In the genomic region with DNA sequence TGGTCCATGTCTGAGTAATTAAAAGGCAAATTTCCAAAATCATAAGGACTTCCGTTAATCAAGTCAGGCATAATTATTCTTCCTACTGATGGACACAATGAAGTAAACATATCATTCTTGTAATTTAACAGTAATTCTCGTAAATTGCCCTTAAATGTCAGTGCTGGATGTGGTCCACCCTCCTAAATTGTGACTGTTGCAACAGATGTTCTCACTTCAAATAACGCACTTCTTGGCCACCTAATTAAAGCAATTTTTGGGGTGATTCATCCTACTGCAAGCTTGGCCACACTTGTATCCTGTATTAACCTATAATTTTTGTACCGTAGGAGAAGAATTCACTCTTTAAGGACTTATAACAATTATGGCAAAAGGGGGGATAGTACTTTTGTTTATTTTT, we compare ENCODE assay signal across 11 cellular contexts. TPM values are rescaled to one million over a fixed set of nuclear protein-coding genes. Genes with fewer than 3 reads are reported as not detected.
DNase-seq lines count a peak whose midpoint lies in the region; TF ChIP-seq lines count a peak whose summit lies in the region.
"Had no signal": no experiment of that assay in that cellular context is flagged by ENCODE, and none has a peak within 500 bp of the region (broad histone marks: within the 10 kb centered on the region; RNA-seq: fewer than 3 reads in every experiment).

No MANE protein-coding gene starts in this region.

- H3K27me3 ChIP-seq in brain microvascular endothelial cell (replicated peaks) (no peaks in the 10 kb centered on the region), mucosa of rectum (ENCODE audit: control insufficient read depth in 2 of 2, insufficient read depth in 2 of 2, low read length in 2 of 2) (peaks cover 0 to 10% of the 10 kb centered on the region in 2 donors), transverse colon (peaks cover 15% of the 10 kb centered on the region)

- in situ Hi-C loops in brain microvascular endothelial cell (cut with HindIII; ENCODE audit: low pct_ligation_motif_present, low sequenced_read_pairs): no loop called here
- in situ Hi-C loops in transverse colon (cut with MboI; ENCODE audit: low pct_ligation_motif_present in 1 of 4, low pct_unique_long_range_greater_than_20kb in 1 of 4, low sequenced_read_pairs in 3 of 4): loop anchor here in 3 of 4 donors (10.0 kb wide), 1 partner anchor 102 kb away; no protein-coding TSS in a partner anchor

- H3K9ac ChIP-seq in mucosa of rectum (ENCODE audit: low read depth in 1 of 2, low read length in 2 of 2): no peak overlapping the region

- DNase-seq in NCI-H1092 treated with DMSO at 0.1 percent for 48 hours (lab: John Stamatoyannopoulos, UW) (peak; percentile 60), NCI-H1092 (lab: John Stamatoyannopoulos, UW) (no peak), brain microvascular endothelial cell (no peak), transverse colon (no peak), NCI-H1694 treated with DMSO at 0.1 percent for 48 hours (lab: John Stamatoyannopoulos, UW) (no peak), HEK293T (ENCODE audit: extremely low spot score) (no peak), CD1c-positive myeloid dendritic cell (ENCODE audit: extremely low spot score) (no peak)
- DNase-seq: activated naive CD4-positive, alpha-beta T cell treated with Interleukin-2 at 50 U/mL for 16 hours had no signal

- H3K27ac ChIP-seq in brain microvascular endothelial cell (peak overlapping the region; percentile 90), mucosa of rectum (ENCODE audit: low read depth in 2 of 2, low read length in 2 of 2) (peak overlapping the region; percentile 84 to 85), transverse colon (peak overlapping the region; percentile 88 to 90 (median 89))
- H3K27ac ChIP-seq: 22Rv1 had no signal

- H3K4me1 ChIP-seq in mucosa of rectum (ENCODE audit: control insufficient read depth in 2 of 2, insufficient read depth in 2 of 2, low read length in 2 of 2) (no peaks in the 10 kb centered on the region), transverse colon (peaks cover 0 to 32% (median 6%) of the 10 kb centered on the region in 4 donors)

- intact Hi-C loops in transverse colon (cut with DNase I; ENCODE audit: low total_unique reads): no loop called here

- H3K36me3 ChIP-seq in brain microvascular endothelial cell (replicated peaks) (peaks cover 49% of the 10 kb centered on the region), mucosa of rectum (ENCODE audit: control insufficient read depth in 2 of 2, insufficient read depth in 2 of 2, low read length in 2 of 2) (no peaks in the 10 kb centered on the region), transverse colon (peaks cover 0 to 9% (median 0%) of the 10 kb centered on the region in 4 donors)

- H3K4me3 ChIP-seq in brain microvascular endothelial cell (ENCODE audit: low read depth, low read length) (peak overlapping the region; percentile 94), mucosa of rectum (ENCODE audit: low read length in 2 of 2) (peak overlapping the region; percentile 52 to 76), transverse colon (peak overlapping the region in 3 of 4 donors; percentile 44 to 59 (median 48))

- WGBS in transverse colon (ENCODE audit: low coverage in 1 of 2), 2 donors: 49 to 51% methylated on average over 4 of the region's 4 CpGs

- no peaks in the 10 kb centered on the region for H3K9me3 ChIP-seq in mucosa of rectum (ENCODE audit: control insufficient read depth in 2 of 2, low read length in 2 of 2)
- no peaks in the 10 kb centered on the region for H3K9me3 ChIP-seq in transverse colon

- TF ChIP-seq POLR2A in transverse colon (IDR thresholded peaks at IDR 0.05): no peak

- CTCF ChIA-PET in HEK293T (lab: Yijun Ruan, JAX): no interaction called here

- no peak for TF ChIP-seq EP300 in transverse colon (IDR thresholded peaks at IDR 0.05; ENCODE audit: low read depth)

- TF ChIP-seq CTCF in brain microvascular endothelial cell (IDR thresholded peaks at IDR 0.05; ENCODE audit: low read depth, low read length, missing control alignments) (no peak), transverse colon (IDR thresholded peaks at IDR 0.05) (no peak)

- POLR2A ChIA-PET in HEK293T (lab: Yijun Ruan, JAX): no interaction called here

TF ChIP-seq in HEK293T, 16 proteins besides CTCF, POLR2A, EP300 and RAD21:
- TF ChIP-seq ZNF384 (IDR thresholded peaks at IDR 0.05) (no peak), SUZ12 (IDR thresholded peaks at IDR 0.05) (no peak), PKNOX1 (IDR thresholded peaks at IDR 0.05) (no peak), TARDBP (IDR thresholded peaks at IDR 0.05) (no peak), NFRKB (IDR thresholded peaks at IDR 0.05) (no peak), BHLHE40 (IDR thresholded peaks at IDR 0.05; ENCODE audit: borderline replicate concordance) (no peak), FOXM1 (IDR thresholded peaks at IDR 0.05; ENCODE audit: borderline replicate concordance) (no peak), HDGF (IDR thresholded peaks at IDR 0.05; ENCODE audit: borderline replicate concordance) (no peak), CTBP1 (IDR thresholded peaks at IDR 0.05; ENCODE audit: borderline replicate concordance) (no peak), SP1 (IDR thresholded peaks at IDR 0.05) (no peak), FOXA1 (IDR thresholded peaks at IDR 0.05) (no peak), ARNT (IDR thresholded peaks at IDR 0.05) (no peak), ELF4 (IDR thresholded peaks at IDR 0.05) (no peak)
TF ChIP-seq in HEK293T: peak in this region for 0.

RNA-seq across cellular contexts. Expression of gene COL1A2, which starts 1.9 kb away (rescaled TPM):
- 100 to 1,000 TPM in 2 of 4 donors, 10 to 100 TPM in 2; 47.0 to 499 (median 75.9) TPM for total RNA-seq in transverse colon
- total RNA-seq: natural killer cell treated with Interleukin-12 subunit alpha and Interleukin-12 subunit beta and Interleukin-15 and Interleukin-18, amount 100 ng/mL, for 72 hours had no signal
